Comparison of ENCODE assay signal across 16 cellular contexts in the genomic region with DNA sequence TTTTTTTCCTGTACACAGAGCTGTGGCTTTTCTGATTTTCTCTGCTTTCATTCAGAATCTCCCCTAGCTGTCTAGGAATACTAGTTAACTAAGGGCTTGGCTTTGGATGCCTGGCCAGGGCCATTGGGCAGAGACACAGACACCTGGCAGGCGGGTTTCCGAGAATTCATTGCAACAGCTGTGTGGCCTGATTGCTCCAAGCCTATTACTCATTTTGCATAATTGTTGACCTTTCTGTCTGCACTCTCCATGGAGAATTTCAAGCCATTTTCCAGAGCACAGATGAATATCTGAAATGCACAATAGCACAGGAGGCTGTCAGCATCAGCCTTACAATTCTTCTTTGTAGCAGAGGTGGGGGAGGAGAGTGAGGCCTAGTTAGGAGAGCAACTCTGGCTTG.
A peak's percentile ranks its signal among the peaks of the same experiment; 100 is the strongest.
DNase-seq lines count a peak whose midpoint lies in the region; ATAC-seq and TF ChIP-seq lines count a peak whose summit lies in the region.
"Had no signal": no experiment of that assay in that cellular context is flagged by ENCODE, and none has a peak within 500 bp of the region (broad histone marks: within the 10 kb centered on the region; RNA-seq: fewer than 3 reads in every experiment).

No MANE protein-coding gene starts in this region.

- H3K79me2 ChIP-seq in trophoblast cell (ENCODE audit: control insufficient read depth, insufficient read depth, low read length, poor library complexity), result no peaks in the 10 kb centered on the region

- no peak for ATAC-seq in HG03354 (IDR thresholded peaks at IDR 0.05; ENCODE audit: poor library complexity, severe bottlenecking, unreplicated experiment)
- ATAC-seq: activated CD4-positive, alpha-beta T cell treated with anti-CD3 and anti-CD28 coated beads for 36 hours; activated naive CD4-positive, alpha-beta T cell treated with anti-CD3 and anti-CD28 coated beads, Interleukin-2, amount 50 U/mL, for 72 hours had no signal

- no peaks in the 10 kb centered on the region for H3K27me3 ChIP-seq in trophoblast cell (ENCODE audit: insufficient read depth, low read length)

- H3K4me1 ChIP-seq in trophoblast cell (ENCODE audit: control insufficient read depth in 1 of 2, insufficient read depth in 2 of 2, low read length in 2 of 2), result peaks cover 3 to 8% of the 10 kb centered on the region in 2 experiments

- no peak overlapping the region for H3K9ac ChIP-seq in trophoblast cell (ENCODE audit: low read length)

- no peak for TF ChIP-seq CTCF in fibroblast of mammary gland (conservative IDR thresholded peaks at IDR 0.05; ENCODE audit: control insufficient read depth, insufficient read depth, low read depth, low read length)

- no peak overlapping the region for H4K8ac ChIP-seq in trophoblast cell (ENCODE audit: low read depth, low read length)

- DNase-seq in NCI-H1417 (lab: John Stamatoyannopoulos, UW), result peak in 2 of 3 experiments; percentile 20 to 67
- DNase-seq in NCI-H1417 treated with DMSO at 0.1 percent for 48 hours (lab: John Stamatoyannopoulos, UW), result no peak
- DNase-seq in NCI-H774 (lab: John Stamatoyannopoulos, UW), result peak; percentile 74
- peak; percentile 4 for DNase-seq in fibroblast of mammary gland (ENCODE audit: low read depth)
- peak; percentile 23 to 27 for DNase-seq in trophoblast cell
- no peak for DNase-seq in effector CD8-positive, alpha-beta T cell (lab: John Stamatoyannopoulos, UW)
- no peak for DNase-seq in SIG-M5 (lab: John Stamatoyannopoulos, UW)
- DNase-seq: activated CD4-positive, alpha-beta T cell treated with anti-CD3 and anti-CD28 coated beads for 36 hours; H9; Kasumi-1; NCI-H1048; NCI-H446; retina; stimulated activated CD4-positive, alpha-beta T cell treated with anti-CD3 and anti-CD28 coated beads, Interleukin-15, amount 100 ng/mL, for 24 hours had no signal

- H2BK5ac ChIP-seq in trophoblast cell (ENCODE audit: low read depth, low read length, poor library complexity), result no peak overlapping the region

- H2BK12ac ChIP-seq in trophoblast cell (ENCODE audit: low read length), result no peak overlapping the region

- no peak overlapping the region for H2AFZ ChIP-seq in trophoblast cell (ENCODE audit: insufficient read depth, low read length, poor library complexity)

- no peaks in the 10 kb centered on the region for H3K79me1 ChIP-seq in trophoblast cell (ENCODE audit: low read length)

- H3K27ac ChIP-seq in trophoblast cell (ENCODE audit: low read depth, low read length), result no peak overlapping the region

- H3K4me3 ChIP-seq in fibroblast of mammary gland (ENCODE audit: control insufficient read depth, low read depth, low read length) (no peak overlapping the region), trophoblast cell (ENCODE audit: low read depth, low read length) (no peak overlapping the region)

- H4K12ac ChIP-seq in trophoblast cell (ENCODE audit: low read depth, low read length), result no peak overlapping the region

- H3K14ac ChIP-seq in trophoblast cell (ENCODE audit: low read length), result no peak overlapping the region

- no peak overlapping the region for H3K4me2 ChIP-seq in trophoblast cell (ENCODE audit: low read length)

- no peak overlapping the region for H4K91ac ChIP-seq in trophoblast cell (ENCODE audit: low read depth, low read length)

- no peak overlapping the region for H2AK5ac ChIP-seq in trophoblast cell (ENCODE audit: low read length)

- H2BK120ac ChIP-seq in trophoblast cell (ENCODE audit: insufficient read depth, low read length, poor library complexity), result no peak overlapping the region

- H3K4ac ChIP-seq in trophoblast cell (ENCODE audit: low read depth, low read length), result no peak overlapping the region

- no peaks in the 10 kb centered on the region for H3K36me3 ChIP-seq in trophoblast cell (ENCODE audit: control insufficient read depth in 1 of 2, insufficient read depth in 2 of 2, low read length in 2 of 2)

- no peaks in the 10 kb centered on the region for H3K9me3 ChIP-seq in trophoblast cell (ENCODE audit: insufficient read depth, low read depth, low read length)

- H3K23ac ChIP-seq in trophoblast cell (ENCODE audit: low read length), result no peak overlapping the region

- no peak overlapping the region for H3K18ac ChIP-seq in trophoblast cell (ENCODE audit: low read length)

- WGBS in trophoblast cell (ENCODE audit: extremely low coverage, insufficient coverage, insufficient read length), result no CpG with 5 or more reads among the region's 2 CpGs

Comparison
In these comparisons a context has a peak if more than half of its experiments do, and no peak if none do; other contexts are left out.
1. DNase-seq: peak in NCI-H1417 (2 of 3), NCI-H774 (single experiment), fibroblast of mammary gland (single experiment) and trophoblast cell (2 of 2); none in NCI-H1417 treated with DMSO at 0.1 percent for 48 hours (single experiment), effector CD8-positive, alpha-beta T cell (single experiment) and SIG-M5 (single experiment).